1 cellular context compared by ENCODE assay signal in genomic region chr3:138912237-138912636, GRCh38.
A peak's percentile ranks its signal among the peaks of the same experiment; 100 is the strongest.
TF ChIP-seq lines count a peak whose summit lies in the region.

No MANE protein-coding gene starts in this region.

TF ChIP-seq in K562, 482 proteins besides CTCF, POLR2A, EP300 and RAD21 (continued from another document and continues in another):
- TF ChIP-seq ZNF655 (CRISPR knock-in tag; IDR thresholded peaks at IDR 0.05), result no peak
- no peak for TF ChIP-seq SMAD2 (IDR thresholded peaks at IDR 0.05; ENCODE audit: low read depth, low read length)
- TF ChIP-seq ZNF589 (CRISPR knock-in tag; IDR thresholded peaks at IDR 0.05; ENCODE audit: low read depth), result peak; percentile 69; the same call in 1 of the 2 replicates
- TF ChIP-seq ZNF592 (IDR thresholded peaks at IDR 0.05), result peak; percentile 68
- no peak for TF ChIP-seq ZBTB7A (IDR thresholded peaks at IDR 0.05; ENCODE audit: borderline replicate concordance, control insufficient read depth, low read depth, low read length)
- 0 out of 2 replicates have a peak, but pooled peaks have one; percentile 19 for TF ChIP-seq CXXC5 (CRISPR knock-in tag; IDR thresholded peaks at IDR 0.05)
- TF ChIP-seq KAT7 (CRISPR knock-in tag; IDR thresholded peaks at IDR 0.05; ENCODE audit: borderline replicate concordance), result 0 out of 2 replicates have a peak, but pooled peaks have one; percentile 28
- TF ChIP-seq ZNF121 (CRISPR knock-in tag; conservative IDR thresholded peaks at IDR 0.05), result no peak
- TF ChIP-seq HIVEP1 (CRISPR knock-in tag; IDR thresholded peaks at IDR 0.05), result no peak
- no peak for TF ChIP-seq ZBTB2 (IDR thresholded peaks at IDR 0.05)
- no peak for TF ChIP-seq ZNF253 (CRISPR knock-in tag; conservative IDR thresholded peaks at IDR 0.05)
- TF ChIP-seq ZBTB33 (CRISPR knock-in tag; IDR thresholded peaks at IDR 0.05), result 0 out of 2 replicates have a peak, but pooled peaks have one; percentile 40
- TF ChIP-seq IRF1 (CRISPR knock-in tag; IDR thresholded peaks at IDR 0.05; ENCODE audit: borderline replicate concordance), result no peak
- 0 out of 2 replicates have a peak, but pooled peaks have one; percentile 21 for TF ChIP-seq SMAD4 (CRISPR knock-in tag; conservative IDR thresholded peaks at IDR 0.05)
- no peak for TF ChIP-seq ZBTB17 (CRISPR knock-in tag; IDR thresholded peaks at IDR 0.05)
- TF ChIP-seq CREBBP (IDR thresholded peaks at IDR 0.05; ENCODE audit: low read depth, low read length), result no peak
- no peak for TF ChIP-seq PHF8 (IDR thresholded peaks at IDR 0.05; ENCODE audit: borderline replicate concordance, low read length)
- TF ChIP-seq RCOR1 (IDR thresholded peaks at IDR 0.05; ENCODE audit: borderline replicate concordance in 1 of 2, low read depth in 2 of 2, low read length in 2 of 2), result peak in 1 of 2 experiments; percentile 59; a peak in 1 of 4 replicates
- no peak for TF ChIP-seq ZNF347 (CRISPR knock-in tag; IDR thresholded peaks at IDR 0.05; ENCODE audit: low read depth)
- no peak for TF ChIP-seq MCM5 (IDR thresholded peaks at IDR 0.05; ENCODE audit: low read depth)
- no peak for TF ChIP-seq HMG20A (CRISPR knock-in tag; conservative IDR thresholded peaks at IDR 0.05)
- TF ChIP-seq SOX6 (IDR thresholded peaks at IDR 0.05), result 0 out of 2 replicates have a peak, but pooled peaks have one; percentile 20
- TF ChIP-seq FOXO4 (CRISPR knock-in tag; IDR thresholded peaks at IDR 0.05), result no peak
- TF ChIP-seq MTA3 (IDR thresholded peaks at IDR 0.05; ENCODE audit: borderline replicate concordance), result 0 out of 2 replicates have a peak, but pooled peaks have one; percentile 37
- no peak for TF ChIP-seq NFRKB (IDR thresholded peaks at IDR 0.05; ENCODE audit: low read depth)
- TF ChIP-seq CTBP1 (IDR thresholded peaks at IDR 0.05; ENCODE audit: borderline replicate concordance), result peak; percentile 52; the same call in 1 of the 2 replicates
- TF ChIP-seq STAT5B (CRISPR knock-in tag; IDR thresholded peaks at IDR 0.05), result no peak
- TF ChIP-seq STAT6 (CRISPR knock-in tag; IDR thresholded peaks at IDR 0.05), result no peak
- TF ChIP-seq ZNF277 (CRISPR knock-in tag; IDR thresholded peaks at IDR 0.05; ENCODE audit: borderline replicate concordance), result no peak
- TF ChIP-seq ZFP91 (CRISPR knock-in tag; IDR thresholded peaks at IDR 0.05), result no peak
- TF ChIP-seq ZNF695 (CRISPR knock-in tag; IDR thresholded peaks at IDR 0.05), result no peak
- TF ChIP-seq MYNN (IDR thresholded peaks at IDR 0.05), result no peak
- no peak for TF ChIP-seq MYNN (CRISPR knock-in tag; IDR thresholded peaks at IDR 0.05)
- TF ChIP-seq NFIC (IDR thresholded peaks at IDR 0.05), result peak; percentile 49
- no peak for TF ChIP-seq ZNF740 (CRISPR knock-in tag; IDR thresholded peaks at IDR 0.05)
- no peak for TF ChIP-seq ZNF740 (tag; IDR thresholded peaks at IDR 0.05)
- no peak for TF ChIP-seq XRCC3 (IDR thresholded peaks at IDR 0.05)
- TF ChIP-seq ZZZ3 (IDR thresholded peaks at IDR 0.05), result no peak
